15 cellular contexts compared by ENCODE assay signal in genomic region chr17:3551189-3551588, GRCh38. TPM values are rescaled to one million over a fixed set of nuclear protein-coding genes. Genes with fewer than 3 reads are reported as not detected.
DNase-seq lines count a peak whose midpoint lies in the region; TF ChIP-seq lines count a peak whose summit lies in the region.
"Had no signal": no experiment of that assay in that cellular context is flagged by ENCODE, and none has a peak within 500 bp of the region (broad histone marks: within the 10 kb centered on the region; RNA-seq: fewer than 3 reads in every experiment).

No MANE protein-coding gene starts in this region.

- TF ChIP-seq CTCF in GM12864 (IDR thresholded peaks at IDR 0.05; ENCODE audit: low read depth, low read length, missing control alignments) (peak; percentile 14), HFF-Myc (IDR thresholded peaks at IDR 0.05; ENCODE audit: low read depth, low read length, missing control alignments) (peak; percentile 6), choroid plexus epithelial cell (conservative IDR thresholded peaks at IDR 0.05; ENCODE audit: low read depth, low read length) (peak; percentile 18), osteoblast (IDR thresholded peaks at IDR 0.05; ENCODE audit: extremely low read depth, low read depth, low read length) (no peak), GM20000 (IDR thresholded peaks at IDR 0.05; ENCODE audit: extremely low read depth, missing control alignments) (no peak)

- no peaks in the 10 kb centered on the region for H3K36me3 ChIP-seq in osteoblast (ENCODE audit: insufficient read depth, low read length)

- no peak overlapping the region for H3K4me3 ChIP-seq in GM12864 (ENCODE audit: low read depth, low read length)
- no peak overlapping the region for H3K4me3 ChIP-seq in HFF-Myc (replicated peaks; ENCODE audit: low read depth, low read length)
- H3K4me3 ChIP-seq in choroid plexus epithelial cell (ENCODE audit: low read depth, low read length): no peak overlapping the region
- H3K4me3 ChIP-seq in osteoblast (ENCODE audit: insufficient read depth, low read length): no peak overlapping the region

- no peaks in the 10 kb centered on the region for H3K79me2 ChIP-seq in osteoblast (ENCODE audit: insufficient read depth, low read length)

- no peak for DNase-seq in GM12864 (ENCODE audit: low read depth)
- DNase-seq in HFF-Myc (ENCODE audit: extremely low read depth, low read depth): no peak
- no peak for DNase-seq in choroid plexus epithelial cell (ENCODE audit: low read depth)
- DNase-seq in osteoblast (ENCODE audit: insufficient read length, low spot score, missing footprints): peak; percentile 69
- DNase-seq in ACHN: no peak
- DNase-seq in kidney tubule cell (ENCODE audit: low spot score): no peak
- DNase-seq in inferior parietal cortex (ENCODE audit: extremely low spot score): no peak
- DNase-seq in GM20000 (ENCODE audit: low spot score): no peak
- DNase-seq: activated CD4-positive, CD25-positive, alpha-beta regulatory T cell; activated CD8-positive, alpha-beta memory T cell treated with anti-CD3 and anti-CD28 coated beads for 24 hours; activated naive CD8-positive, alpha-beta T cell treated with anti-CD3 and anti-CD28 coated beads, Interleukin-2, amount 10 ng/mL, durations not matched to agents 7 days and 5 days; AML-193; NCI-H1436 treated with DMSO at 0.1 percent for 48 hours; NK-92 treated with Interleukin-12 subunit alpha and Interleukin-12 subunit beta, amount 100 ng/mL, for 24 hours; right cardiac atrium had no signal

- H2AFZ ChIP-seq in osteoblast (ENCODE audit: low read length): no peak overlapping the region

- H3K27ac ChIP-seq in osteoblast (ENCODE audit: low read depth, low read length): no peak overlapping the region

- no peaks in the 10 kb centered on the region for H3K27me3 ChIP-seq in osteoblast (ENCODE audit: insufficient read depth, low read length)

- H3K4me2 ChIP-seq in osteoblast (ENCODE audit: insufficient read depth, low read length): no peak overlapping the region

- no peaks in the 10 kb centered on the region for H3K9me3 ChIP-seq in osteoblast (ENCODE audit: low read depth, low read length)

- in situ Hi-C loops in ACHN (cut with HindIII; ENCODE audit: low pct_ligation_motif_present, low pct_unique_long_range_greater_than_20kb, low sequenced_read_pairs): no loop called here

- no peaks in the 10 kb centered on the region for H3K4me1 ChIP-seq in osteoblast (ENCODE audit: insufficient read depth, low read length)

- no peaks in the 10 kb centered on the region for H4K20me1 ChIP-seq in osteoblast (ENCODE audit: insufficient read depth, low read length)

RNA-seq across cellular contexts. Expression of gene TRPV3, which starts 6.4 kb away (rescaled TPM):
- 0.29 and 0.36 TPM in 2 replicates for total RNA-seq in osteoblast

RNA-seq across cellular contexts. Expression of gene TRPV1, which starts 58.0 kb away (rescaled TPM):
- total RNA-seq in osteoblast: 2.4 and 2.5 TPM in 2 replicates

Comparison
In these comparisons a context has a peak if more than half of its experiments do, and no peak if none do; other contexts are left out.
1. CTCF ChIP-seq: peak in GM12864 (single experiment), HFF-Myc (single experiment) and choroid plexus epithelial cell (single experiment); none in osteoblast (single experiment) and GM20000 (single experiment).